6 cellular contexts compared by ENCODE assay signal in genomic region chr16:31141489-31142108, GRCh38.
DNase-seq lines count a peak whose midpoint lies in the region; ATAC-seq lines count a peak whose summit lies in the region.

No MANE protein-coding gene starts in this region.

- H3K4me1 ChIP-seq in adipocyte (ENCODE audit: control insufficient read depth, insufficient read depth, low read length) (peaks cover 24% of the 10 kb centered on the region), mucosa of stomach (ENCODE audit: control insufficient read depth, insufficient read depth, low read length) (peaks cover 44% of the 10 kb centered on the region)

- H3K9me3 ChIP-seq in adipocyte (ENCODE audit: control insufficient read depth, low read length) (no peaks in the 10 kb centered on the region), mucosa of stomach (ENCODE audit: control insufficient read depth, low read length) (no peaks in the 10 kb centered on the region)

- H3K4me3 ChIP-seq in adipocyte (ENCODE audit: low read length) (peak overlapping the region; percentile 71), mucosa of stomach (ENCODE audit: low read length) (peak overlapping the region; percentile 8)

- ATAC-seq in HG02840 (IDR thresholded peaks at IDR 0.05; ENCODE audit: low FRiP score, unreplicated experiment) (peak; percentile 3), HG03045 (IDR thresholded peaks at IDR 0.05; ENCODE audit: unreplicated experiment) (no peak)

- H3K27me3 ChIP-seq in adipocyte (replicated peaks; ENCODE audit: control insufficient read depth, insufficient read depth, low read length), result peaks cover 7% of the 10 kb centered on the region
- H3K27me3 ChIP-seq in mucosa of stomach (ENCODE audit: control insufficient read depth, insufficient read depth, low read length), result no peaks in the 10 kb centered on the region

- DNase-seq in adipocyte (ENCODE audit: low read depth), result no peak
- no peak for DNase-seq in iPS-NIHi7 (ENCODE audit: extremely low spot score)
- no peak for DNase-seq in hippocampal formation (lab: John Stamatoyannopoulos, UW)

- peak overlapping the region; percentile 73 for H3K9ac ChIP-seq in adipocyte (ENCODE audit: low read length)
- peak overlapping the region; percentile 70 for H3K9ac ChIP-seq in mucosa of stomach (ENCODE audit: low read length)

- H3K36me3 ChIP-seq in adipocyte (ENCODE audit: control insufficient read depth, insufficient read depth, low read length, severe bottlenecking) (no peaks in the 10 kb centered on the region), mucosa of stomach (ENCODE audit: control insufficient read depth, insufficient read depth, low read length) (no peaks in the 10 kb centered on the region)
